1 cellular context compared by ENCODE assay signal in the genomic region with DNA sequence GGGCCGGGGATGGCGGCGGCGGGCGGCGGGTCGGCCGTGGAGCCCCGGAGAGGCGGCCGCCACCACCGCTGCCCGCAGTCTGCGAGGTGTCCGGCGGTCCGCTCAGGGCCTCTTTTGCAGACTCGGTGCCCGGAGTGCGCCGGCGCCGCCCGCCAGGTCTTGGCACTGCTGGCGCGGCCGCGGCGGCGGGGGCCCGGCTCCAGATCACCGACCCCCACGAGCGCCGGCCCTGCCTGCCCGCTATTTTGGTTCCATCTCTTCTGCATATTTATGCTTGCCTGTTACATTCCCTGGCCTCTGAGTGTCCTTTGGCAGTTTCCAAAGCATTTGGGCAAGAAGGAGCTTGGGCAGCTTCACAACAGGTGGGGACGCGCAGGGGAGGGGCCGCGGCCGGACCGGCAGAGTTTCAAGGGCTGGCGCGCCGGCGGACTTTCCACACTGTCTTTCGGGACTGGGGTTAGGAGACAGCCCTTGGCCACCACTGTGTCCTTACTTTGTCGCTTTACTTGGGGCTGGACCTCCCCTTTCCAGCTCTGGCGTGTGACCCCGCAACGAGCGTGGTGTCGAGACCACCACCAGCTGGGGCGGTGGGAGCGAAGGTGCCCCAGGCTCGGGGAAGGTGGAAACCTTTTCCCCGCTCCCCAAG.
TF ChIP-seq lines count a peak whose summit lies in the region.

No MANE protein-coding gene starts in this region.

TF ChIP-seq in GM23338, 12 proteins besides CTCF, POLR2A, EP300 and RAD21 (continued from another document):
- TF ChIP-seq, protein P1, sequence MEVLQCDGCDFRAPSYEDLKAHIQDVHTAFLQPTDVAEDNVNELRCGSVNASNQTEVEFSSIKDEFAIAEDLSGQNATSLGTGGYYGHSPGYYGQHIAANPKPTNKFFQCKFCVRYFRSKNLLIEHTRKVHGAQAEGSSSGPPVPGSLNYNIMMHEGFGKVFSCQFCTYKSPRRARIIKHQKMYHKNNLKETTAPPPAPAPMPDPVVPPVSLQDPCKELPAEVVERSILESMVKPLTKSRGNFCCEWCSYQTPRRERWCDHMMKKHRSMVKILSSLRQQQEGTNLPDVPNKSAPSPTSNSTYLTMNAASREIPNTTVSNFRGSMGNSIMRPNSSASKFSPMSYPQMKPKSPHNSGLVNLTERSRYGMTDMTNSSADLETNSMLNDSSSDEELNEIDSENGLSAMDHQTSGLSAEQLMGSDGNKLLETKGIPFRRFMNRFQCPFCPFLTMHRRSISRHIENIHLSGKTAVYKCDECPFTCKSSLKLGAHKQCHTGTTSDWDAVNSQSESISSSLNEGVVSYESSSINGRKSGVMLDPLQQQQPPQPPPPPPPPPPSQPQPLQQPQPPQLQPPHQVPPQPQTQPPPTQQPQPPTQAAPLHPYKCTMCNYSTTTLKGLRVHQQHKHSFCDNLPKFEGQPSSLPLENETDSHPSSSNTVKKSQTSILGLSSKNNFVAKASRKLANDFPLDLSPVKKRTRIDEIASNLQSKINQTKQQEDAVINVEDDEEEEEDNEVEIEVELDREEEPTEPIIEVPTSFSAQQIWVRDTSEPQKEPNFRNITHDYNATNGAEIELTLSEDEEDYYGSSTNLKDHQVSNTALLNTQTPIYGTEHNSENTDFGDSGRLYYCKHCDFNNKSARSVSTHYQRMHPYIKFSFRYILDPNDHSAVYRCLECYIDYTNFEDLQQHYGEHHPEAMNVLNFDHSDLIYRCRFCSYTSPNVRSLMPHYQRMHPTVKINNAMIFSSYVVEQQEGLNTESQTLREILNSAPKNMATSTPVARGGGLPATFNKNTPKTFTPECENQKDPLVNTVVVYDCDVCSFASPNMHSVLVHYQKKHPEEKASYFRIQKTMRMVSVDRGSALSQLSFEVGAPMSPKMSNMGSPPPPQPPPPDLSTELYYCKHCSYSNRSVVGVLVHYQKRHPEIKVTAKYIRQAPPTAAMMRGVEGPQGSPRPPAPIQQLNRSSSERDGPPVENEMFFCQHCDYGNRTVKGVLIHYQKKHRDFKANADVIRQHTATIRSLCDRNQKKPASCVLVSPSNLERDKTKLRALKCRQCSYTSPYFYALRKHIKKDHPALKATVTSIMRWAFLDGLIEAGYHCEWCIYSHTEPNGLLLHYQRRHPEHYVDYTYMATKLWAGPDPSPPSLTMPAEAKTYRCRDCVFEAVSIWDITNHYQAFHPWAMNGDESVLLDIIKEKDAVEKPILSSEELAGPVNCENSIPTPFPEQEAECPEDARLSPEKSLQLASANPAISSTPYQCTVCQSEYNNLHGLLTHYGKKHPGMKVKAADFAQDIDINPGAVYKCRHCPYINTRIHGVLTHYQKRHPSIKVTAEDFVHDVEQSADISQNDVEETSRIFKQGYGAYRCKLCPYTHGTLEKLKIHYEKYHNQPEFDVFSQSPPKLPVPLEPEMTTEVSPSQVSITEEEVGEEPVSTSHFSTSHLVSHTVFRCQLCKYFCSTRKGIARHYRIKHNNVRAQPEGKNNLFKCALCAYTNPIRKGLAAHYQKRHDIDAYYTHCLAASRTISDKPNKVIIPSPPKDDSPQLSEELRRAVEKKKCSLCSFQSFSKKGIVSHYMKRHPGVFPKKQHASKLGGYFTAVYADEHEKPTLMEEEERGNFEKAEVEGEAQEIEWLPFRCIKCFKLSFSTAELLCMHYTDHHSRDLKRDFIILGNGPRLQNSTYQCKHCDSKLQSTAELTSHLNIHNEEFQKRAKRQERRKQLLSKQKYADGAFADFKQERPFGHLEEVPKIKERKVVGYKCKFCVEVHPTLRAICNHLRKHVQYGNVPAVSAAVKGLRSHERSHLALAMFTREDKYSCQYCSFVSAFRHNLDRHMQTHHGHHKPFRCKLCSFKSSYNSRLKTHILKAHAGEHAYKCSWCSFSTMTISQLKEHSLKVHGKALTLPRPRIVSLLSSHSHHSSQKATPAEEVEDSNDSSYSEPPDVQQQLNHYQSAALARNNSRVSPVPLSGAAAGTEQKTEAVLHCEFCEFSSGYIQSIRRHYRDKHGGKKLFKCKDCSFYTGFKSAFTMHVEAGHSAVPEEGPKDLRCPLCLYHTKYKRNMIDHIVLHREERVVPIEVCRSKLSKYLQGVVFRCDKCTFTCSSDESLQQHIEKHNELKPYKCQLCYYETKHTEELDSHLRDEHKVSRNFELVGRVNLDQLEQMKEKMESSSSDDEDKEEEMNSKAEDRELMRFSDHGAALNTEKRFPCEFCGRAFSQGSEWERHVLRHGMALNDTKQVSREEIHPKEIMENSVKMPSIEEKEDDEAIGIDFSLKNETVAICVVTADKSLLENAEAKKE (CRISPR knock-in tag; IDR thresholded peaks at IDR 0.05): no peak
- TF ChIP-seq EZH2phosphoT487 (IDR thresholded peaks at IDR 0.05; ENCODE audit: unreplicated experiment) (no peak), EZH2 (IDR thresholded peaks at IDR 0.05; ENCODE audit: low read depth, unreplicated experiment) (no peak)
